Comparison of ENCODE assay signal across 18 cellular contexts in the genomic region with DNA sequence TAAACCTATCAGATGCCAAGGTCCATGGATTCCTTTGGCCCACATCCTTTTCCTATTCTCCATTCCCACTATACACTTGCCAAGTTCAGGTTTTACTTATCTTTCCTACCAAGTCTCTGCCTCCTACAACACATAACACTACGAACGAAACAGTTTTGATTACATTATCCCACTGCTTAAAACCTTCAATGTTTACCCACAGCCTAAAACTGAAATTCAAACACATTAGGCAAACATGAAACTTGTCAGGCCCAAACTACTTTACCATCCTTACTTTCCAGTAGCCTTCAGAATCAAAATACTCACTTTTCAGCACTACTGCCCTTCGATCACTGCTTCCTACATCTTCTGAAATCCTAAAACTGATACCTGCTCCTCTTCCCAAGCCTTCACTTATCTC. TPM values are rescaled to one million over a fixed set of nuclear protein-coding genes. Genes with fewer than 3 reads are reported as not detected.
DNase-seq lines count a peak whose midpoint lies in the region; ATAC-seq and TF ChIP-seq lines count a peak whose summit lies in the region.
"Had no signal": no experiment of that assay in that cellular context is flagged by ENCODE, and none has a peak within 500 bp of the region (broad histone marks: within the 10 kb centered on the region; RNA-seq: fewer than 3 reads in every experiment).

No MANE protein-coding gene starts in this region.

- ATAC-seq in SK-N-SH treated with all-trans-retinoic acid at 6 μM for 48 hours = no peak
- ATAC-seq in HG02610 (IDR thresholded peaks at IDR 0.05; ENCODE audit: unreplicated experiment) = no peak

- CTCF ChIA-PET in SK-N-SH (lab: Yijun Ruan, JAX) = interaction anchor here (0.9 kb wide), 1 partner anchor 40 kb away, joined by 3 read pairs; no protein-coding TSS in a partner anchor
- CTCF ChIA-PET in PC-9 (lab: Charles Lee) = no interaction called here

- TF ChIP-seq EP300 in SK-N-SH (IDR thresholded peaks at IDR 0.05; ENCODE audit: borderline replicate concordance in 1 of 2, low read depth in 1 of 2, low read length in 1 of 2) (no peak), stomach (IDR thresholded peaks at IDR 0.05) (no peak)

- no peak for DNase-seq in SK-N-SH
- no peak for DNase-seq in PC-9
- DNase-seq in stomach = no peak
- DNase-seq in NCI-H2171 treated with DMSO at 0.1 percent for 48 hours (lab: John Stamatoyannopoulos, UW) = no peak
- DNase-seq in activated CD4-positive, alpha-beta T cell treated with anti-CD3 and anti-CD28 coated beads for 1 hour = no peak
- DNase-seq: 8988T; CD8-positive, alpha-beta memory T cell; foreskin melanocyte; HCEC 1CT; immature natural killer cell; NCI-H1417 treated with DMSO at 0.1 percent for 48 hours; NCI-H2227 treated with DMSO at 0.1 percent for 48 hours; transverse colon had no signal

- BruUV-seq in PC-9 (replicated peaks; lab: Mats Ljungman, UMichigan) = no TSS peak

- H3K4me1 ChIP-seq in SK-N-SH (ENCODE audit: control insufficient read depth in 1 of 2, insufficient read depth in 2 of 2, low read depth in 1 of 2, low read length in 1 of 2) (peaks cover 19 to 20% of the 10 kb centered on the region in 2 experiments; a peak in 3 of 4 replicates), PC-9 (replicated peaks; ENCODE audit: insufficient read depth) (peaks cover 21% of the 10 kb centered on the region), iPS-18a (ENCODE audit: control insufficient read depth, low read depth, low read length) (peaks cover 30% of the 10 kb centered on the region), stomach (peaks cover 31 to 84% (median 63%) of the 10 kb centered on the region in 4 donors)

- H3K9me3 ChIP-seq in SK-N-SH (no peaks in the 10 kb centered on the region), PC-9 (ENCODE audit: insufficient read depth, low read depth) (no peaks in the 10 kb centered on the region), iPS-18a (ENCODE audit: control insufficient read depth, low read depth, low read length) (no peaks in the 10 kb centered on the region), stomach (no peaks in the 10 kb centered on the region)
- H3K9me3 ChIP-seq: neutrophil, SJSA1, transverse colon had no signal

- no peak for TF ChIP-seq RAD21 in SK-N-SH (IDR thresholded peaks at IDR 0.05; ENCODE audit: low read length)

- H4K20me1 ChIP-seq in SK-N-SH (ENCODE audit: insufficient read depth) (peaks cover 69% of the 10 kb centered on the region), PC-9 (ENCODE audit: insufficient read depth) (peaks cover 54% of the 10 kb centered on the region)

- H3K4me3 ChIP-seq in SK-N-SH (ENCODE audit: low read depth in 2 of 2, low read length in 1 of 2) = peak overlapping the region in 1 of 2 experiments; percentile 92; a peak in 2 of 4 replicates
- no peak overlapping the region for H3K4me3 ChIP-seq in PC-9
- H3K4me3 ChIP-seq in iPS-18a (ENCODE audit: low read length) = peak overlapping the region; percentile 86
- H3K4me3 ChIP-seq in stomach = peak overlapping the region in 1 of 4 donors; percentile 6
- H3K4me3 ChIP-seq: SJSA1, transverse colon had no signal

- no peak overlapping the region for H3K27ac ChIP-seq in SK-N-SH (ENCODE audit: low read depth in 2 of 2, low read length in 1 of 2)
- H3K27ac ChIP-seq in PC-9 = no peak overlapping the region
- H3K27ac ChIP-seq in iPS-18a (ENCODE audit: low read length) = no peak overlapping the region
- H3K27ac ChIP-seq in stomach = peak overlapping the region in 3 of 5 donors; percentile 40 to 44 (median 44)
- H3K27ac ChIP-seq: neutrophil, SJSA1, transverse colon had no signal

- H3K9ac ChIP-seq in SK-N-SH (no peak overlapping the region), iPS-18a (ENCODE audit: low read length) (no peak overlapping the region)

- peaks cover 78% of the 10 kb centered on the region for H3K79me2 ChIP-seq in SK-N-SH (ENCODE audit: insufficient read depth)
- peaks cover 74% of the 10 kb centered on the region for H3K79me2 ChIP-seq in PC-9 (ENCODE audit: low read depth)

- peak overlapping the region; percentile 94; the same call in 1 of the 2 replicates for H3K4me2 ChIP-seq in SK-N-SH
- peak overlapping the region; percentile 93 for H3K4me2 ChIP-seq in PC-9

- no peaks in the 10 kb centered on the region for H3K27me3 ChIP-seq in SK-N-SH (ENCODE audit: insufficient read depth)
- no peaks in the 10 kb centered on the region for H3K27me3 ChIP-seq in PC-9 (ENCODE audit: insufficient read depth, low read depth)
- H3K27me3 ChIP-seq in iPS-18a (ENCODE audit: control insufficient read depth, insufficient read depth, low read length) = no peaks in the 10 kb centered on the region
- H3K27me3 ChIP-seq in stomach = no peaks in the 10 kb centered on the region
- H3K27me3 ChIP-seq: neutrophil, SJSA1, transverse colon had no signal

- intact Hi-C loops in PC-9 (cut with micrococcal nuclease; ENCODE audit: unreplicated experiment) (no loop called here), stomach (cut with DNase I; ENCODE audit: low total_unique reads) (no loop called here)

- TF ChIP-seq CTCF in SK-N-SH (IDR thresholded peaks at IDR 0.05) = no peak
- TF ChIP-seq CTCF in PC-9 (conservative IDR thresholded peaks at IDR 0.05) = no peak
- no peak for TF ChIP-seq CTCF in stomach (IDR thresholded peaks at IDR 0.05)

- peaks cover 7% of the 10 kb centered on the region for H3F3A ChIP-seq in SK-N-SH (replicated peaks; ENCODE audit: insufficient read depth)
- H3F3A ChIP-seq in PC-9 (ENCODE audit: insufficient read depth, low read depth) = peaks cover 3% of the 10 kb centered on the region; the same call in 1 of the 2 replicates

- H3K9me2 ChIP-seq in SK-N-SH = no peaks in the 10 kb centered on the region
- H3K9me2 ChIP-seq in PC-9 (ENCODE audit: insufficient read depth) = no peaks in the 10 kb centered on the region

- no peak for TF ChIP-seq POLR2A in stomach (IDR thresholded peaks at IDR 0.05)

- WGBS in SK-N-SH (ENCODE audit: low lambda C conversion rate) = 97% methylated on average over 3 of the region's 3 CpGs
- 19 to 38% (median 27%) methylated on average over 3 of the region's 3 CpGs for WGBS in stomach, 5 donors

- POLR2A ChIA-PET in SK-N-SH (lab: Yijun Ruan, JAX) (no interaction called here), PC-9 (lab: Charles Lee; ENCODE audit: unreplicated experiment) (no interaction called here)

- H2AFZ ChIP-seq in SK-N-SH (ENCODE audit: low read depth) = no peak overlapping the region
- no peak overlapping the region for H2AFZ ChIP-seq in PC-9

- H3K36me3 ChIP-seq in SK-N-SH (replicated peaks in 1 of 2; ENCODE audit: control insufficient read depth in 1 of 2, insufficient read depth in 2 of 2, low read length in 1 of 2) = peaks cover 0 to 2% of the 10 kb centered on the region in 2 experiments
- H3K36me3 ChIP-seq in PC-9 (ENCODE audit: low read depth) = no peaks in the 10 kb centered on the region
- H3K36me3 ChIP-seq in iPS-18a (ENCODE audit: control insufficient read depth, low read depth, low read length) = no peaks in the 10 kb centered on the region
- peaks cover 0 to 5% (median 0%) of the 10 kb centered on the region in 4 donors for H3K36me3 ChIP-seq in stomach
- H3K36me3 ChIP-seq: neutrophil, transverse colon had no signal

TF ChIP-seq in SK-N-SH, 30 proteins besides CTCF, POLR2A, EP300 and RAD21 (continues in another document):
- TF ChIP-seq TCF12 (IDR thresholded peaks at IDR 0.05) (no peak), RFX5 (IDR thresholded peaks at IDR 0.05; ENCODE audit: low read length) (no peak), SIN3A (IDR thresholded peaks at IDR 0.05; ENCODE audit: borderline replicate concordance, low read depth, low read length) (no peak), FOSL2 (IDR thresholded peaks at IDR 0.05; ENCODE audit: borderline replicate concordance, low read depth) (no peak)
- TF ChIP-seq, protein P1, sequence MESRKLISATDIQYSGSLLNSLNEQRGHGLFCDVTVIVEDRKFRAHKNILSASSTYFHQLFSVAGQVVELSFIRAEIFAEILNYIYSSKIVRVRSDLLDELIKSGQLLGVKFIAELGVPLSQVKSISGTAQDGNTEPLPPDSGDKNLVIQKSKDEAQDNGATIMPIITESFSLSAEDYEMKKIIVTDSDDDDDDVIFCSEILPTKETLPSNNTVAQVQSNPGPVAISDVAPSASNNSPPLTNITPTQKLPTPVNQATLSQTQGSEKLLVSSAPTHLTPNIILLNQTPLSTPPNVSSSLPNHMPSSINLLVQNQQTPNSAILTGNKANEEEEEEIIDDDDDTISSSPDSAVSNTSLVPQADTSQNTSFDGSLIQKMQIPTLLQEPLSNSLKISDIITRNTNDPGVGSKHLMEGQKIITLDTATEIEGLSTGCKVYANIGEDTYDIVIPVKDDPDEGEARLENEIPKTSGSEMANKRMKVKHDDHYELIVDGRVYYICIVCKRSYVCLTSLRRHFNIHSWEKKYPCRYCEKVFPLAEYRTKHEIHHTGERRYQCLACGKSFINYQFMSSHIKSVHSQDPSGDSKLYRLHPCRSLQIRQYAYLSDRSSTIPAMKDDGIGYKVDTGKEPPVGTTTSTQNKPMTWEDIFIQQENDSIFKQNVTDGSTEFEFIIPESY (IDR thresholded peaks at IDR 0.05; ENCODE audit: borderline replicate concordance, low read depth) = no peak

TF ChIP-seq in SK-N-SH treated with all-trans-retinoic acid at 6 μM for 48 hours, 23 proteins besides CTCF, POLR2A, EP300 and RAD21 (continues in another document):
- no peak for TF ChIP-seq CSDC2 (CRISPR knock-in tag; IDR thresholded peaks at IDR 0.05)
- no peak for TF ChIP-seq PATZ1 (CRISPR knock-in tag; IDR thresholded peaks at IDR 0.05; ENCODE audit: borderline replicate concordance)

RNA-seq across cellular contexts. Expression of gene SCAF4, which starts 3.0 kb away (rescaled TPM):
- polyA plus RNA-seq in SK-N-SH (2012; rRNA removed) (5.7 and 8.5 TPM in 2 replicates), stomach (1 to 10 TPM; 5.9 to 7.2 (median 6.0) TPM)
- 6.3 and 6.8 TPM in 2 replicates for polyA plus RNA-seq in SK-N-SH (2012; cell fraction: cytosol; rRNA removed)
- polyA plus RNA-seq in SK-N-SH (2012; cell fraction: nucleus; rRNA removed) = 26.9 and 33.1 TPM in 2 replicates
- total RNA-seq in PC-9 (2021) (22.4 and 30.0 TPM in 2 replicates), stomach (10 to 100 TPM in 4 of 5 donors, 1 to 10 TPM in 1; 5.4 to 34.4 (median 20.0) TPM)

Comparison
In these comparisons a context has a peak if more than half of its experiments do, and no peak if none do; other contexts are left out.
1. H3K27ac ChIP-seq: peak in stomach (3 of 5); none in SK-N-SH (0 of 2), PC-9 (single experiment) and iPS-18a (single experiment).